In genomic region chr5:168314735-168315411, GRCh38 we compare ENCODE assay signal across 2 cellular contexts.
TF ChIP-seq lines count a peak whose summit lies in the region.

No MANE protein-coding gene starts in this region.

TF ChIP-seq in HEK293, 187 proteins besides CTCF, POLR2A, EP300 and RAD21 (continued from another document):
- TF ChIP-seq ZBTB17 (tag by site-specific recombination; IDR thresholded peaks at IDR 0.05) (peak; percentile 40), ZNF521 (tag by site-specific recombination; IDR thresholded peaks at IDR 0.05) (no peak), TCF7L2 (IDR thresholded peaks at IDR 0.05; ENCODE audit: borderline replicate concordance, low read depth, low read length) (no peak), INSM2 (tag by site-specific recombination; IDR thresholded peaks at IDR 0.05) (peak; percentile 63; the same call in 1 of the 2 replicates), ZNF114 (tag by site-specific recombination; IDR thresholded peaks at IDR 0.05) (no peak), REST (tag by site-specific recombination; IDR thresholded peaks at IDR 0.05) (peak; percentile 73), ZNF433 (tag by site-specific recombination; IDR thresholded peaks at IDR 0.05; ENCODE audit: low read depth) (no peak), ZNF2 (tag by site-specific recombination; IDR thresholded peaks at IDR 0.05) (no peak), ZBTB20 (tag by site-specific recombination; IDR thresholded peaks at IDR 0.05) (peak; percentile 92), ZEB2 (tag by site-specific recombination; IDR thresholded peaks at IDR 0.05) (peak; percentile 76), ZBTB21 (tag by site-specific recombination; IDR thresholded peaks at IDR 0.05) (peak; percentile 49; the same call in 1 of the 2 replicates), IKZF3 (tag by site-specific recombination; IDR thresholded peaks at IDR 0.05) (0 out of 2 replicates have a peak, but pooled peaks have one; percentile 23), ZNF362 (tag by site-specific recombination; IDR thresholded peaks at IDR 0.05) (0 out of 2 replicates have a peak, but pooled peaks have one; percentile 36), ZNF629 (tag by site-specific recombination; IDR thresholded peaks at IDR 0.05) (peak; percentile 81)
TF ChIP-seq in HEK293: peak in this region for 10.

TF ChIP-seq in WTC11, 78 proteins besides CTCF, POLR2A, EP300 and RAD21 (continued from another document):
- no peak for TF ChIP-seq ZNF425 (CRISPR knock-in tag; conservative IDR thresholded peaks at IDR 0.05)
- no peak for TF ChIP-seq GRHL2 (CRISPR knock-in tag; IDR thresholded peaks at IDR 0.05; ENCODE audit: insufficient replicate concordance, severe bottlenecking)
- TF ChIP-seq IRF1 (CRISPR knock-in tag; IDR thresholded peaks at IDR 0.05), result no peak
- no peak for TF ChIP-seq ATF6 (CRISPR knock-in tag; IDR thresholded peaks at IDR 0.05)
